2 cellular contexts compared by ENCODE assay signal in genomic region chr4:169933531-169933930, GRCh38.
TF ChIP-seq lines count a peak whose summit lies in the region.

No MANE protein-coding gene starts in this region.

TF ChIP-seq in SK-N-SH, 30 proteins besides CTCF, POLR2A, EP300 and RAD21 (continued from another document):
- TF ChIP-seq YY1 (IDR thresholded peaks at IDR 0.05; ENCODE audit: low read depth), result no peak
- TF ChIP-seq GATA2 (CRISPR knock-in tag; IDR thresholded peaks at IDR 0.05), result no peak
- no peak for TF ChIP-seq TCF12 (IDR thresholded peaks at IDR 0.05)

TF ChIP-seq in SK-N-SH treated with all-trans-retinoic acid at 6 μM for 48 hours, 23 proteins besides CTCF, POLR2A, EP300 and RAD21 (continued from another document):
- TF ChIP-seq TSHZ2 (CRISPR knock-in tag; IDR thresholded peaks at IDR 0.05) (no peak), CREB5 (CRISPR knock-in tag; IDR thresholded peaks at IDR 0.05; ENCODE audit: low read depth) (no peak), SNAI2 (CRISPR knock-in tag; IDR thresholded peaks at IDR 0.05) (no peak), ZC3H10 (CRISPR knock-in tag; IDR thresholded peaks at IDR 0.05) (no peak), TOX (CRISPR knock-in tag; IDR thresholded peaks at IDR 0.05; ENCODE audit: borderline replicate concordance) (no peak), ZNF70 (CRISPR knock-in tag; IDR thresholded peaks at IDR 0.05) (no peak)
TF ChIP-seq in SK-N-SH treated with all-trans-retinoic acid at 6 μM for 48 hours: peak in this region for 0.
